12 cellular contexts compared by ENCODE assay signal in the genomic region with DNA sequence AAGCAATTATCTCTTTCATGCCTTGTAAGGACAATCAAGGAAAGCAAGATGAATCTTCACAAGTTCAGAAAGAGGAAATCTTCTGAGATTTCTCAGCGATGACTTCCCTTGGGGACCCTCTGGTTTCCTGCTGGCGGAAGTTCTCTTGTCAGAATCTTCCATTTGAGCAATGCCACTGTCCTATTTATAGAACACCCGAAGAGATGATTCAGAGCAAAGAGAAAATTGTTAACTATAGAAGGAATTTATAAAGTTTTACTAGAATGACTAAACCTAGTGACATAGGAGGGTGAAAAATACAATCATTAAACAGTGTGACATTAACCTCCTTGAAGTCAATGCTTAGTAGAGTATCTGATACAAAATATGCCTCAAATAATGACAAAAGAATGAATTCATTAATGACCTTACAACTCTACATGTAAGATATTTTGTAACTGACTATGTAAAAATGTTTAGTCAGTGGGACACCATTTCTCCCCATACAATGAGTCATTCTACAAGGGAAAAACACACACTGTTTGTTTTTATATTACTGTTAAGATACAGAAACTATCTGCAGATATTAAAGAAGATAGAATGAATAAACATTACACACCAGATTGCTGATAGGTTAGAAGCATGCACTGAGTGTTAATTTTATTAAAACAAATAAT.
DNase-seq lines count a peak whose midpoint lies in the region; ATAC-seq, FAIRE-seq and TF ChIP-seq lines count a peak whose summit lies in the region.
"Had no signal": no experiment of that assay in that cellular context is flagged by ENCODE, and none has a peak within 500 bp of the region (broad histone marks: within the 10 kb centered on the region; RNA-seq: fewer than 3 reads in every experiment).

No MANE protein-coding gene starts in this region.

- 48% methylated on average over 3 of the region's 3 CpGs for WGBS in K562 (ENCODE audit: insufficient coverage, low coverage, missing lambda C conversion rate)
- WGBS in GM23248 (ENCODE audit: low coverage in 1 of 2, low lambda C conversion rate in 2 of 2, missing lambda C conversion rate in 2 of 2), 2 experiments: 9 to 11% methylated on average over 3 of the region's 3 CpGs
- WGBS in ovary, 3 donors: 62 to 71% (median 71%) methylated on average over 3 of the region's 3 CpGs
- 44 to 45% methylated on average over 3 of the region's 3 CpGs for WGBS in tibial nerve, 2 donors

- H3K9ac ChIP-seq in K562 (ENCODE audit: insufficient read depth in 1 of 2, low read depth in 2 of 2, low read length in 2 of 2) (no peak overlapping the region), GM23248 (no peak overlapping the region)

- H3K27ac ChIP-seq in K562 (ENCODE audit: extremely low read depth, low read depth, low read length) (no peak overlapping the region), GM23248 (no peak overlapping the region), ovary (no peak overlapping the region), tibial nerve (no peak overlapping the region)
- H3K27ac ChIP-seq: skin epidermis, stomach had no signal

- no peak for TF ChIP-seq CTCF in K562 (IDR thresholded peaks at IDR 0.05 in 2 of 3, conservative IDR thresholded peaks at IDR 0.05 in 1 of 3; ENCODE audit: insufficient read depth in 2 of 3, low read depth in 1 of 3, low read length in 3 of 3)
- TF ChIP-seq CTCF in ovary (IDR thresholded peaks at IDR 0.05): no peak
- no peak for TF ChIP-seq CTCF in tibial nerve (IDR thresholded peaks at IDR 0.05)

- CTCF ChIA-PET in K562 (lab: Yijun Ruan, JAX; ENCODE audit: low intra/inter-chr PET ratio): no interaction called here

- H3K9me2 ChIP-seq in GM23248 (ENCODE audit: insufficient read depth): no peaks in the 10 kb centered on the region

- no peaks in the 10 kb centered on the region for H3K9me1 ChIP-seq in K562 (ENCODE audit: control insufficient read depth, insufficient read depth, low read length)

- H3K9me3 ChIP-seq in K562 (replicated peaks; ENCODE audit: control insufficient read depth, insufficient read depth, low read depth, low read length) (no peaks in the 10 kb centered on the region), GM23248 (ENCODE audit: low read depth) (no peaks in the 10 kb centered on the region), ovary (no peaks in the 10 kb centered on the region), tibial nerve (no peaks in the 10 kb centered on the region)
- H3K9me3 ChIP-seq: stomach had no signal

- peak; percentile 73 for ATAC-seq in GM18498 (IDR thresholded peaks at IDR 0.05; ENCODE audit: unreplicated experiment)
- ATAC-seq in GM21723 (IDR thresholded peaks at IDR 0.05; ENCODE audit: unreplicated experiment): peak; percentile 54
- peak; percentile 81 for ATAC-seq in HG03460 (IDR thresholded peaks at IDR 0.05; ENCODE audit: unreplicated experiment)
- ATAC-seq in K562: no peak

- H3K4me1 ChIP-seq in K562 (replicated peaks in 1 of 2; ENCODE audit: control insufficient read depth in 2 of 2, insufficient read depth in 2 of 2, low read length in 2 of 2) (no peaks in the 10 kb centered on the region), GM23248 (ENCODE audit: insufficient read depth) (no peaks in the 10 kb centered on the region), ovary (ENCODE audit: insufficient read depth) (no peaks in the 10 kb centered on the region), tibial nerve (no peaks in the 10 kb centered on the region)
- H3K4me1 ChIP-seq: stomach had no signal

- H3K4me2 ChIP-seq in K562 (ENCODE audit: insufficient read depth, low read length) (no peak overlapping the region), GM23248 (ENCODE audit: unreplicated experiment) (no peak overlapping the region)

- H3K27me3 ChIP-seq in K562 (ENCODE audit: control insufficient read depth in 2 of 2, insufficient read depth in 2 of 2, low read length in 2 of 2) (no peaks in the 10 kb centered on the region), GM23248 (replicated peaks; ENCODE audit: insufficient read depth) (no peaks in the 10 kb centered on the region), ovary (no peaks in the 10 kb centered on the region), tibial nerve (no peaks in the 10 kb centered on the region)
- H3K27me3 ChIP-seq: stomach had no signal

- H3K79me2 ChIP-seq in K562 (ENCODE audit: control insufficient read depth, insufficient read depth, low read length): peaks cover 24% of the 10 kb centered on the region; the same call in 2 of the 3 replicates
- H3K79me2 ChIP-seq in GM23248 (ENCODE audit: insufficient read depth): no peaks in the 10 kb centered on the region

- no TSS peak for BruUV-seq in K562 (replicated peaks; lab: Mats Ljungman, UMichigan)

- no peaks in the 10 kb centered on the region for H3F3A ChIP-seq in GM23248 (ENCODE audit: insufficient read depth)

- TF ChIP-seq EP300 in K562 (IDR thresholded peaks at IDR 0.05; ENCODE audit: low read length) (no peak), ovary (IDR thresholded peaks at IDR 0.05) (no peak), tibial nerve (IDR thresholded peaks at IDR 0.05) (no peak)

- H3K36me3 ChIP-seq in K562 (ENCODE audit: control insufficient read depth, insufficient read depth, low read length) (peaks cover 2% of the 10 kb centered on the region; the same call in 1 of the 3 replicates), GM23248 (ENCODE audit: low read depth) (no peaks in the 10 kb centered on the region), ovary (no peaks in the 10 kb centered on the region), tibial nerve (no peaks in the 10 kb centered on the region)
- H3K36me3 ChIP-seq: stomach had no signal

- no peak for TF ChIP-seq RAD21 in K562 (CRISPR knock-in tag; conservative IDR thresholded peaks at IDR 0.05 in 1 of 2, IDR thresholded peaks at IDR 0.05 in 1 of 2)

- intact Hi-C loops in K562 (cut with micrococcal nuclease) (no loop called here), ovary (cut with DNase I) (no loop called here)

- no peak overlapping the region for H2AFZ ChIP-seq in K562 (ENCODE audit: low read depth, low read length)
- H2AFZ ChIP-seq in GM23248: no peak overlapping the region

- DNase-seq in K562 (ENCODE audit: extremely low read depth in 1 of 4, low spot score in 3 of 4): no peak
- DNase-seq in GM23248: no peak
- no peak for DNase-seq in ovary
- no peak for DNase-seq in tibial nerve (ENCODE audit: low spot score in 2 of 2)
- no peak for DNase-seq in activated naive CD4-positive, alpha-beta T cell treated with Interleukin-2 at 50 U/mL for 16 hours
- DNase-seq: activated CD4-positive, alpha-beta T cell treated with anti-CD3 and anti-CD28 coated beads, Interleukin-2, amount 10 ng/mL, durations not matched to agents 7 days and 5 days; CD8-positive, alpha-beta memory T cell; stomach had no signal

- H3K4me3 ChIP-seq in K562: no peak overlapping the region
- no peak overlapping the region for H3K4me3 ChIP-seq in GM23248
- H3K4me3 ChIP-seq in ovary: no peak overlapping the region
- H3K4me3 ChIP-seq in tibial nerve: no peak overlapping the region
- H3K4me3 ChIP-seq: skin epidermis, stomach had no signal

- POLR2A ChIA-PET in K562 (lab: Yijun Ruan, JAX): no interaction called here

- peak; percentile 55 for FAIRE-seq in K562 (lab: Jason Lieb, UNC)

- in situ Hi-C loops in K562 (cut with MboI): no loop called here
- in situ Hi-C loops in GM23248 (cut with MboI): no loop called here

- TF ChIP-seq POLR2A in K562 (conservative IDR thresholded peaks at IDR 0.05) (no peak), ovary (IDR thresholded peaks at IDR 0.05) (no peak), tibial nerve (IDR thresholded peaks at IDR 0.05) (no peak)

- H4K20me1 ChIP-seq in K562 (replicated peaks; ENCODE audit: control insufficient read depth, insufficient read depth, low read length): no peaks in the 10 kb centered on the region
- H4K20me1 ChIP-seq in GM23248 (ENCODE audit: insufficient read depth): no peaks in the 10 kb centered on the region

TF ChIP-seq in K562, 482 proteins besides CTCF, POLR2A, EP300 and RAD21 (continues in another document):
- TF ChIP-seq, protein P1, sequence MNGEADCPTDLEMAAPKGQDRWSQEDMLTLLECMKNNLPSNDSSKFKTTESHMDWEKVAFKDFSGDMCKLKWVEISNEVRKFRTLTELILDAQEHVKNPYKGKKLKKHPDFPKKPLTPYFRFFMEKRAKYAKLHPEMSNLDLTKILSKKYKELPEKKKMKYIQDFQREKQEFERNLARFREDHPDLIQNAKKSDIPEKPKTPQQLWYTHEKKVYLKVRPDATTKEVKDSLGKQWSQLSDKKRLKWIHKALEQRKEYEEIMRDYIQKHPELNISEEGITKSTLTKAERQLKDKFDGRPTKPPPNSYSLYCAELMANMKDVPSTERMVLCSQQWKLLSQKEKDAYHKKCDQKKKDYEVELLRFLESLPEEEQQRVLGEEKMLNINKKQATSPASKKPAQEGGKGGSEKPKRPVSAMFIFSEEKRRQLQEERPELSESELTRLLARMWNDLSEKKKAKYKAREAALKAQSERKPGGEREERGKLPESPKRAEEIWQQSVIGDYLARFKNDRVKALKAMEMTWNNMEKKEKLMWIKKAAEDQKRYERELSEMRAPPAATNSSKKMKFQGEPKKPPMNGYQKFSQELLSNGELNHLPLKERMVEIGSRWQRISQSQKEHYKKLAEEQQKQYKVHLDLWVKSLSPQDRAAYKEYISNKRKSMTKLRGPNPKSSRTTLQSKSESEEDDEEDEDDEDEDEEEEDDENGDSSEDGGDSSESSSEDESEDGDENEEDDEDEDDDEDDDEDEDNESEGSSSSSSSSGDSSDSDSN (IDR thresholded peaks at IDR 0.05; ENCODE audit: borderline replicate concordance in 1 of 2, low read depth in 2 of 2, low read length in 2 of 2): no peak
- 0 out of 2 replicates have a peak, but pooled peaks have one; percentile 27 for TF ChIP-seq MEF2D (tag; conservative IDR thresholded peaks at IDR 0.05; ENCODE audit: low read depth)
